ENCODE assay signal across 8 cellular contexts in the genomic region with DNA sequence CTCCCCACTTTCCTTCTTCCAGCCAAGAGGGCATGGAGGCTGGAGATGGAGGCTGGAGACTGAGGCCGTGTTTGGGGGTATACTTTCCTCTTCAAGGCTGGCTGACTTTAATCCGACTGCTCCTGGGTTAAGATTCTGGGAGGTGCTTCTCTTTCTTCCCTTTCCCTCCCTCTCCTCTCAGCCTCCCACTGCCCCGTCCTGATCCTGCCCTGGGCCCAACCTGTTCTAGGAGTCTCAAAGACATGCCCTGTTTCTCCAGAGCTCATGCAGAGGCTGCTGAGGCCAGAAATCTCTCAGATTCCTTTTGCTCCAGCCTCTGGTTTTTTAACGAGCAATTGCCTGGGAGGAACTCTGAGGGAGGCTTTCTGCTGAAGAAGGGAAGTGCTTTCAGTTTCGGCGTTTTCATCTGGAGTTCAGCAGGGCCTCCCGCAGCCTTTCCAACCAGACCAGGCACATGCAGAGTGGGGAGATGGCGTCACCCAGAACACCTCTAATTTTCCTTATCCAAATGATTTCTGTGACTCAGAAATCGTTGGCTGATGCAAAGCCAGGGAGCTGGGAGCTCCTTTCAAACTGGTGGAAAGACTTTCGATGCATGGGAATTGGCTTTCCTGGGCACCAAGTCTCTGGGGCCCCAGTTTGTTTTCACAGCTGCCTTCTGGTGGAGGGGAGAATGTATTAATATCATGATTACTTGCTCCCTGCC. TPM values are rescaled to one million over a fixed set of nuclear protein-coding genes. Genes with fewer than 3 reads are reported as not detected.
DNase-seq lines count a peak whose midpoint lies in the region; ATAC-seq, FAIRE-seq and TF ChIP-seq lines count a peak whose summit lies in the region.
"Had no signal": no experiment of that assay in that cellular context is flagged by ENCODE, and none has a peak within 500 bp of the region (broad histone marks: within the 10 kb centered on the region; RNA-seq: fewer than 3 reads in every experiment).

No MANE protein-coding gene starts in this region.

- intact Hi-C loops in OCI-LY7 (cut with micrococcal nuclease; ENCODE audit: unreplicated experiment) (no loop called here), esophagus squamous epithelium (cut with DNase I) (no loop called here), ovary (cut with DNase I) (loop anchor here in 1 of 4 donors (1.0 kb wide), 1 partner anchor 8 kb away; no protein-coding TSS in a partner anchor)

- BruUV-seq in OCI-LY7 (replicated peaks; lab: Mats Ljungman, UMichigan): no TSS peak

- H3K79me2 ChIP-seq in OCI-LY7 (ENCODE audit: insufficient read depth, low read depth, low read length): no peaks in the 10 kb centered on the region

- no peaks in the 10 kb centered on the region for H3K9me2 ChIP-seq in OCI-LY7 (ENCODE audit: insufficient read depth, low read length)

- POLR2A ChIA-PET in OCI-LY7 (lab: Charles Lee): interaction anchor here (0.6 to 1.7 kb wide), 7 partner anchors 9 to 129 kb away, joined by 3 to 6 read pairs (median 4); no protein-coding TSS in a partner anchor

- H3K4me1 ChIP-seq in OCI-LY7 (ENCODE audit: insufficient read depth, low read length, poor library complexity, severe bottlenecking) (peaks cover 100% of the 10 kb centered on the region), esophagus squamous epithelium (peaks cover 0 to 6% (median 0%) of the 10 kb centered on the region in 3 donors), ovary (ENCODE audit: insufficient read depth) (peaks cover 1% of the 10 kb centered on the region), BE2C (no peaks in the 10 kb centered on the region)

- H3K9me3 ChIP-seq in OCI-LY7 (ENCODE audit: low read length) (no peaks in the 10 kb centered on the region), esophagus squamous epithelium (no peaks in the 10 kb centered on the region), ovary (no peaks in the 10 kb centered on the region), BE2C (no peaks in the 10 kb centered on the region)

- TF ChIP-seq CTCF in OCI-LY7 (conservative IDR thresholded peaks at IDR 0.05; ENCODE audit: low read length) (no peak), esophagus squamous epithelium (IDR thresholded peaks at IDR 0.05) (no peak), ovary (IDR thresholded peaks at IDR 0.05) (no peak), BE2C (IDR thresholded peaks at IDR 0.05; ENCODE audit: low read depth, low read length) (no peak)

- TF ChIP-seq EP300 in ovary (IDR thresholded peaks at IDR 0.05): no peak

- H3K4me3 ChIP-seq in OCI-LY7 (ENCODE audit: low read depth, low read length, poor library complexity, severe bottlenecking) (peak overlapping the region; percentile 38), esophagus squamous epithelium (peak overlapping the region in 1 of 4 donors; percentile 31), ovary (peak overlapping the region; percentile 14), BE2C (ENCODE audit: low read depth, low read length) (no peak overlapping the region)

- H2AFZ ChIP-seq in OCI-LY7 (ENCODE audit: low read length): peak overlapping the region; percentile 94; the same call in 1 of the 2 replicates

- H3K27ac ChIP-seq in OCI-LY7 (ENCODE audit: low read depth, low read length, poor library complexity, severe bottlenecking) (peak overlapping the region; percentile 15), esophagus squamous epithelium (peak overlapping the region; percentile 46 to 82 (median 72)), ovary (peak overlapping the region in 1 of 2 donors; percentile 71)

- no peak for TF ChIP-seq POLR2A in esophagus squamous epithelium (IDR thresholded peaks at IDR 0.05)
- TF ChIP-seq POLR2A in ovary (IDR thresholded peaks at IDR 0.05): no peak

- 30 to 68% methylated on average over 3 to 7 of the region's 10 CpGs for WGBS in esophagus squamous epithelium, 2 donors
- 31 to 37% (median 32%) methylated on average over 10 of the region's 10 CpGs for WGBS in ovary, 3 donors

- H3K36me3 ChIP-seq in OCI-LY7 (ENCODE audit: insufficient read depth, low read length) (no peaks in the 10 kb centered on the region), esophagus squamous epithelium (no peaks in the 10 kb centered on the region), ovary (no peaks in the 10 kb centered on the region), BE2C (no peaks in the 10 kb centered on the region)

- no peak for ATAC-seq in GM18861 (IDR thresholded peaks at IDR 0.05; ENCODE audit: unreplicated experiment)
- no peak for ATAC-seq in HG02571 (IDR thresholded peaks at IDR 0.05; ENCODE audit: unreplicated experiment)

- H3K4me2 ChIP-seq in OCI-LY7 (ENCODE audit: low read length): peak overlapping the region; percentile 83

- no peaks in the 10 kb centered on the region for H3K27me3 ChIP-seq in esophagus squamous epithelium
- no peaks in the 10 kb centered on the region for H3K27me3 ChIP-seq in ovary
- H3K27me3 ChIP-seq in BE2C: no peaks in the 10 kb centered on the region

- peak; percentile 72 for FAIRE-seq in GM19239 (lab: Jason Lieb, UNC)

- DNase-seq in GM19239 (ENCODE audit: insufficient read length, low spot score): no peak
- DNase-seq in OCI-LY7 (ENCODE audit: low spot score): no peak
- DNase-seq in esophagus squamous epithelium (lab: John Stamatoyannopoulos, UW): no peak
- peak; percentile 41 to 57 (median 49) for DNase-seq in ovary
- DNase-seq in BE2C: no peak

- CTCF ChIA-PET in OCI-LY7 (lab: Charles Lee; ENCODE audit: unreplicated experiment): no interaction called here

- no peaks in the 10 kb centered on the region for H4K20me1 ChIP-seq in OCI-LY7 (ENCODE audit: insufficient read depth, low read length)

RNA-seq across cellular contexts. Expression of a gene that starts 34.5 kb away (rescaled TPM):
- total RNA-seq in OCI-LY7 (2014; rRNA removed; shearing (Covaris generic)): 0.13 TPM in 1 of 2 replicates, not detected in the other
- total RNA-seq in OCI-LY7 (2022) (not detected in 2 replicates), esophagus squamous epithelium (not detected), ovary (1 to 10 TPM in 1 of 7 donors, under 1 TPM in 3, not detected in 3; 0.10 to 1.0 (median 0.74) TPM)
- polyA plus RNA-seq in ovary: 1 to 10 TPM in 1 of 2 donors, not detected in 1; 1.6 TPM
- not detected for polyA plus RNA-seq in BE2C (2012; ENCODE audit: insufficient read depth, insufficient read length, low read depth)
- total RNA-seq: SK-MEL-5 had no signal

Comparison
In these comparisons a context has a peak if more than half of its experiments do, and no peak if none do; other contexts are left out.
1. DNase-seq: peak in ovary (5 of 5); none in GM19239 (single experiment), OCI-LY7 (single experiment), esophagus squamous epithelium (single experiment) and BE2C (single experiment).